Comparison of ENCODE assay signal across 1 cellular context in the genomic region with DNA sequence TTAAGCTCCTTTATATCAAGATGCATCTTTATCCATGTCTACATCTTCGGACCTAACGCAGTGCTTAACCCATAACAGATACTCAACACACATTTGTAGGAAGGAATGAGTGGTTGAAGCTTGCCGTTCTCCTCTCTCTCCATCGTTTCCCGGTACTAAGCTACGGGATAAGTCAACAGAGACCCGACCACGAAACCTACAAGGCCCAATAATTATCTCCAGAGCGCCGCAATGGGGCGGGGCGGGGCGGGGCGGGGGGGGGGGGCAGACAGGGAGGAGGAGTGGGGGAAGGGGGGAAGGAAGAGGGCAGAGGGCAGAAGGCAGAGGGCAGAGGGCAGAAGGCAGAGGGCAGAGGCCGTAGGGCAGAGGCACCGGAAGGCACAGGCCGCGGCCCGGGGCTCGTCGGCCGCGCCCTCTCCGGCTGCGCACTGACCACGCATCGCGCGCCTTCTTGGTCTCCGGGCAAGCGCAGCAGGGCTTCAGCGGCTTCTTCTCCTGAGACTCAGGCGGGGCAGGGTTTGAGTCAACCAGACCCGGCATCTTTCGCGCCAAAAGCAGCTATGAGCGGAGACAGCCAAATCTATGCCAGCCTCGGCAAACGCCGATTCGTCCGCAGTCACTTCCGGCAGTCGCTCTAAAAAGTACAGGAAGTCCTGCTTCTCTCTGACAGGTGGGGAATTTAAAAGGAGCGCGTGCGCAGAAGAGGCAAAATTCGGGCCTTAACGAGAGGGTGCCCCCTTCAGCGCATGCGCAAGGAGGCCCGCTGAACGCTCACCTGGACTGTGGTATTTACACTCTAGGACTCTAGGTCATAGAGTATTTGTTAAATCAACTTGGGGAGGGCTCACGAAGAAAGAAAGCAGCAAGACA.
TF ChIP-seq lines count a peak whose summit lies in the region.

A gene with protein sequence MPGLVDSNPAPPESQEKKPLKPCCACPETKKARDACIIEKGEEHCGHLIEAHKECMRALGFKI (minus strand): TSS at position 636 of the 870 bp plus-strand sequence. CDS start 96 bp downstream, at position 540.

TF ChIP-seq in HepG2, 621 proteins besides CTCF, POLR2A, EP300 and RAD21 (continued from another document):
- TF ChIP-seq ZNF10 (CRISPR knock-in tag; IDR thresholded peaks at IDR 0.05; ENCODE audit: borderline replicate concordance, low read depth) (no peak), ZNF746 (CRISPR knock-in tag; IDR thresholded peaks at IDR 0.05) (no peak), YEATS4 (CRISPR knock-in tag; IDR thresholded peaks at IDR 0.05; ENCODE audit: borderline replicate concordance) (peak; percentile 87), ZMYM2 (CRISPR knock-in tag; IDR thresholded peaks at IDR 0.05) (0 out of 2 replicates have a peak, but pooled peaks have one; percentile 27), ZMAT3 (CRISPR knock-in tag; conservative IDR thresholded peaks at IDR 0.05) (no peak), ZNF124 (CRISPR knock-in tag; IDR thresholded peaks at IDR 0.05) (peak; percentile 59; the same call in 1 of the 2 replicates), SOX6 (IDR thresholded peaks at IDR 0.05) (no peak), SOX6 (CRISPR knock-in tag; IDR thresholded peaks at IDR 0.05) (peak; percentile 55; the same call in 1 of the 2 replicates), ELF3 (CRISPR knock-in tag; IDR thresholded peaks at IDR 0.05) (peak; percentile 75)
- TF ChIP-seq, protein P1, sequence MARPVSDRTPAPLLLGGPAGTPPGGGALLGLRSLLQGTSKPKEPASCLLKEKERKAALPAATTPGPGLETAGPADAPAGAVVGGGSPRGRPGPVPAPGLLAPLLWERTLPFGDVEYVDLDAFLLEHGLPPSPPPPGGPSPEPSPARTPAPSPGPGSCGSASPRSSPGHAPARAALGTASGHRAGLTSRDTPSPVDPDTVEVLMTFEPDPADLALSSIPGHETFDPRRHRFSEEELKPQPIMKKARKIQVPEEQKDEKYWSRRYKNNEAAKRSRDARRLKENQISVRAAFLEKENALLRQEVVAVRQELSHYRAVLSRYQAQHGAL (CRISPR knock-in tag; IDR thresholded peaks at IDR 0.05; ENCODE audit: not compliant biosample characterization) = no peak
- TF ChIP-seq, protein P2, sequence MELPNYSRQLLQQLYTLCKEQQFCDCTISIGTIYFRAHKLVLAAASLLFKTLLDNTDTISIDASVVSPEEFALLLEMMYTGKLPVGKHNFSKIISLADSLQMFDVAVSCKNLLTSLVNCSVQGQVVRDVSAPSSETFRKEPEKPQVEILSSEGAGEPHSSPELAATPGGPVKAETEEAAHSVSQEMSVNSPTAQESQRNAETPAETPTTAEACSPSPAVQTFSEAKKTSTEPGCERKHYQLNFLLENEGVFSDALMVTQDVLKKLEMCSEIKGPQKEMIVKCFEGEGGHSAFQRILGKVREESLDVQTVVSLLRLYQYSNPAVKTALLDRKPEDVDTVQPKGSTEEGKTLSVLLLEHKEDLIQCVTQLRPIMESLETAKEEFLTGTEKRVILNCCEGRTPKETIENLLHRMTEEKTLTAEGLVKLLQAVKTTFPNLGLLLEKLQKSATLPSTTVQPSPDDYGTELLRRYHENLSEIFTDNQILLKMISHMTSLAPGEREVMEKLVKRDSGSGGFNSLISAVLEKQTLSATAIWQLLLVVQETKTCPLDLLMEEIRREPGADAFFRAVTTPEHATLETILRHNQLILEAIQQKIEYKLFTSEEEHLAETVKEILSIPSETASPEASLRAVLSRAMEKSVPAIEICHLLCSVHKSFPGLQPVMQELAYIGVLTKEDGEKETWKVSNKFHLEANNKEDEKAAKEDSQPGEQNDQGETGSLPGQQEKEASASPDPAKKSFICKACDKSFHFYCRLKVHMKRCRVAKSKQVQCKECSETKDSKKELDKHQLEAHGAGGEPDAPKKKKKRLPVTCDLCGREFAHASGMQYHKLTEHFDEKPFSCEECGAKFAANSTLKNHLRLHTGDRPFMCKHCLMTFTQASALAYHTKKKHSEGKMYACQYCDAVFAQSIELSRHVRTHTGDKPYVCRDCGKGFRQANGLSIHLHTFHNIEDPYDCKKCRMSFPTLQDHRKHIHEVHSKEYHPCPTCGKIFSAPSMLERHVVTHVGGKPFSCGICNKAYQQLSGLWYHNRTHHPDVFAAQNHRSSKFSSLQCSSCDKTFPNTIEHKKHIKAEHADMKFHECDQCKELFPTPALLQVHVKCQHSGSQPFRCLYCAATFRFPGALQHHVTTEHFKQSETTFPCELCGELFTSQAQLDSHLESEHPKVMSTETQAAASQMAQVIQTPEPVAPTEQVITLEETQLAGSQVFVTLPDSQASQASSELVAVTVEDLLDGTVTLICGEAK (IDR thresholded peaks at IDR 0.05) = no peak
- TF ChIP-seq, protein P2 (CRISPR knock-in tag; IDR thresholded peaks at IDR 0.05) = peak; percentile 71; the same call in 1 of the 2 replicates
- TF ChIP-seq, protein P3, sequence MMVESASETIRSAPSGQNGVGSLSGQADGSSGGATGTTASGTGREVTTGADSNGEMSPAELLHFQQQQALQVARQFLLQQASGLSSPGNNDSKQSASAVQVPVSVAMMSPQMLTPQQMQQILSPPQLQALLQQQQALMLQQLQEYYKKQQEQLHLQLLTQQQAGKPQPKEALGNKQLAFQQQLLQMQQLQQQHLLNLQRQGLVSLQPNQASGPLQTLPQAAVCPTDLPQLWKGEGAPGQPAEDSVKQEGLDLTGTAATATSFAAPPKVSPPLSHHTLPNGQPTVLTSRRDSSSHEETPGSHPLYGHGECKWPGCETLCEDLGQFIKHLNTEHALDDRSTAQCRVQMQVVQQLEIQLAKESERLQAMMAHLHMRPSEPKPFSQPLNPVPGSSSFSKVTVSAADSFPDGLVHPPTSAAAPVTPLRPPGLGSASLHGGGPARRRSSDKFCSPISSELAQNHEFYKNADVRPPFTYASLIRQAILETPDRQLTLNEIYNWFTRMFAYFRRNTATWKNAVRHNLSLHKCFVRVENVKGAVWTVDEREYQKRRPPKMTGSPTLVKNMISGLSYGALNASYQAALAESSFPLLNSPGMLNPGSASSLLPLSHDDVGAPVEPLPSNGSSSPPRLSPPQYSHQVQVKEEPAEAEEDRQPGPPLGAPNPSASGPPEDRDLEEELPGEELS (CRISPR knock-in tag; IDR thresholded peaks at IDR 0.05) = peak; percentile 53; the same call in 1 of the 2 replicates
- TF ChIP-seq, protein P4, sequence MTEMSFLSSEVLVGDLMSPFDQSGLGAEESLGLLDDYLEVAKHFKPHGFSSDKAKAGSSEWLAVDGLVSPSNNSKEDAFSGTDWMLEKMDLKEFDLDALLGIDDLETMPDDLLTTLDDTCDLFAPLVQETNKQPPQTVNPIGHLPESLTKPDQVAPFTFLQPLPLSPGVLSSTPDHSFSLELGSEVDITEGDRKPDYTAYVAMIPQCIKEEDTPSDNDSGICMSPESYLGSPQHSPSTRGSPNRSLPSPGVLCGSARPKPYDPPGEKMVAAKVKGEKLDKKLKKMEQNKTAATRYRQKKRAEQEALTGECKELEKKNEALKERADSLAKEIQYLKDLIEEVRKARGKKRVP (CRISPR knock-in tag; IDR thresholded peaks at IDR 0.05) = no peak
- TF ChIP-seq, protein P5, sequence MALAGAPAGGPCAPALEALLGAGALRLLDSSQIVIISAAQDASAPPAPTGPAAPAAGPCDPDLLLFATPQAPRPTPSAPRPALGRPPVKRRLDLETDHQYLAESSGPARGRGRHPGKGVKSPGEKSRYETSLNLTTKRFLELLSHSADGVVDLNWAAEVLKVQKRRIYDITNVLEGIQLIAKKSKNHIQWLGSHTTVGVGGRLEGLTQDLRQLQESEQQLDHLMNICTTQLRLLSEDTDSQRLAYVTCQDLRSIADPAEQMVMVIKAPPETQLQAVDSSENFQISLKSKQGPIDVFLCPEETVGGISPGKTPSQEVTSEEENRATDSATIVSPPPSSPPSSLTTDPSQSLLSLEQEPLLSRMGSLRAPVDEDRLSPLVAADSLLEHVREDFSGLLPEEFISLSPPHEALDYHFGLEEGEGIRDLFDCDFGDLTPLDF (CRISPR knock-in tag; IDR thresholded peaks at IDR 0.05) = peak; percentile 60
- TF ChIP-seq, protein P6, sequence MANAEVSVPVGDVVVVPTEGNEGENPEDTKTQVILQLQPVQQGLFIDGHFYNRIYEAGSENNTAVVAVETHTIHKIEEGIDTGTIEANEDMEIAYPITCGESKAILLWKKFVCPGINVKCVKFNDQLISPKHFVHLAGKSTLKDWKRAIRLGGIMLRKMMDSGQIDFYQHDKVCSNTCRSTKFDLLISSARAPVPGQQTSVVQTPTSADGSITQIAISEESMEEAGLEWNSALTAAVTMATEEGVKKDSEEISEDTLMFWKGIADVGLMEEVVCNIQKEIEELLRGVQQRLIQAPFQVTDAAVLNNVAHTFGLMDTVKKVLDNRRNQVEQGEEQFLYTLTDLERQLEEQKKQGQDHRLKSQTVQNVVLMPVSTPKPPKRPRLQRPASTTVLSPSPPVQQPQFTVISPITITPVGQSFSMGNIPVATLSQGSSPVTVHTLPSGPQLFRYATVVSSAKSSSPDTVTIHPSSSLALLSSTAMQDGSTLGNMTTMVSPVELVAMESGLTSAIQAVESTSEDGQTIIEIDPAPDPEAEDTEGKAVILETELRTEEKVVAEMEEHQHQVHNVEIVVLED (CRISPR knock-in tag; IDR thresholded peaks at IDR 0.05; ENCODE audit: borderline replicate concordance) = peak; percentile 72; the same call in 1 of the 2 replicates
